ENCODE assay signal across 12 cellular contexts in the genomic region with DNA sequence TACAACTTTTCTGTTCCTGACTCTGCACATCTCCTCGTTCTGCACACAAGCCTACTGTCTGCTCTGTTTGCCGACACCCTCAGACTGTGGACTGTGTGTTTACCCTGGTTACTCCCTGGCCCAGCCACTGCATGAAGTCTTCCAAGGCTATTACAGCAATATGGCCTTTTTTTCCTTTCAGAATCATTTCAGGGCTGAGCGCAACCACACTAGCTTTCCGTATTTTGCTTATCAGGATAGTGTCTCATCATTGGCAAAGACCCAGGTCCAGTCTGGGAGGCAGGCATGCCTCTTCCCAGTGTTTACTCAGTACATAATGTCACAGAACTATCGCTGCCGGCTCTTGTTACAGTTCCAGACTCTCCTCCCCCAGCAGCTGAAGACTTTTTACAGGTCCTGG. TPM values are rescaled to one million over a fixed set of nuclear protein-coding genes. Genes with fewer than 3 reads are reported as not detected.
DNase-seq lines count a peak whose midpoint lies in the region; ATAC-seq, FAIRE-seq and TF ChIP-seq lines count a peak whose summit lies in the region.
"Had no signal": no experiment of that assay in that cellular context is flagged by ENCODE, and none has a peak within 500 bp of the region (broad histone marks: within the 10 kb centered on the region; RNA-seq: fewer than 3 reads in every experiment).

No MANE protein-coding gene starts in this region.

- H3K79me1 ChIP-seq in H1 (ENCODE audit: low read depth, low read length) (no peaks in the 10 kb centered on the region), mesenchymal stem cell (replicated peaks; ENCODE audit: low read length, poor library complexity, severe bottlenecking) (no peaks in the 10 kb centered on the region)

- H4K20me1 ChIP-seq in H1 (replicated peaks in 1 of 2; ENCODE audit: control insufficient read depth in 1 of 2, insufficient read depth in 2 of 2, low read length in 2 of 2) = no peaks in the 10 kb centered on the region

- no peak overlapping the region for H2BK15ac ChIP-seq in H1 (ENCODE audit: low read length)
- no peak overlapping the region for H2BK15ac ChIP-seq in mesenchymal stem cell (ENCODE audit: low read depth, poor library complexity, severe bottlenecking)

- TF ChIP-seq POLR2A in H1 (IDR thresholded peaks at IDR 0.05; ENCODE audit: control extremely low read depth in 1 of 2, low read depth in 2 of 2, low read length in 2 of 2) = no peak
- no peak for TF ChIP-seq POLR2A in tibial nerve (IDR thresholded peaks at IDR 0.05)

- no peak overlapping the region for H3K4ac ChIP-seq in H1 (replicated peaks; ENCODE audit: insufficient read length, low read depth, low read length)
- H3K4ac ChIP-seq in mesenchymal stem cell (ENCODE audit: low read depth in 1 of 2, low read length in 2 of 2) = no peak overlapping the region

- ATAC-seq in HG03025 (IDR thresholded peaks at IDR 0.05; ENCODE audit: low FRiP score, unreplicated experiment) = no peak
- ATAC-seq: effector memory CD8-positive, alpha-beta T cell had no signal

- H3K4me2 ChIP-seq in H1 (ENCODE audit: insufficient read depth in 1 of 2, low read depth in 2 of 2, low read length in 2 of 2) (no peak overlapping the region), mesenchymal stem cell (ENCODE audit: low read length, poor library complexity, severe bottlenecking) (no peak overlapping the region)

- H3K9ac ChIP-seq in H1 (replicated peaks in 1 of 4; ENCODE audit: extremely low read depth in 1 of 4, low read depth in 3 of 4, low read length in 3 of 4) = no peak overlapping the region
- H3K9ac ChIP-seq in mesenchymal stem cell (ENCODE audit: low read length) = peak overlapping the region; percentile 0

- H2AK5ac ChIP-seq in H1 (ENCODE audit: low read depth, low read length) (no peak overlapping the region), mesenchymal stem cell (ENCODE audit: low read length, severe bottlenecking) (no peak overlapping the region)

- no peak overlapping the region for H2BK20ac ChIP-seq in H1 (ENCODE audit: low read length)

- H2AFZ ChIP-seq in H1 (ENCODE audit: low read length) (0 out of 2 replicates have a peak overlapping the region, but pooled peaks have one; percentile 68), mesenchymal stem cell (ENCODE audit: low read depth, low read length) (no peak overlapping the region)

- H2BK12ac ChIP-seq in H1 (ENCODE audit: low read depth, low read length) (0 out of 2 replicates have a peak overlapping the region, but pooled peaks have one; percentile 50), mesenchymal stem cell (ENCODE audit: low read length in 2 of 2) (no peak overlapping the region)

- TF ChIP-seq EP300 in H1 (IDR thresholded peaks at IDR 0.05; ENCODE audit: borderline replicate concordance in 1 of 2, low read depth in 2 of 2, low read length in 2 of 2) = no peak
- TF ChIP-seq EP300 in tibial nerve (IDR thresholded peaks at IDR 0.05) = peak in 1 of 2 donors; percentile 40

- TF ChIP-seq RAD21 in H1 (IDR thresholded peaks at IDR 0.05 in 1 of 2, conservative IDR thresholded peaks at IDR 0.05 in 1 of 2; ENCODE audit: low read depth in 2 of 2, low read length in 2 of 2) = no peak

- H3K18ac ChIP-seq in H1 (ENCODE audit: extremely low read depth, low read length) (no peak overlapping the region), mesenchymal stem cell (ENCODE audit: low read depth in 1 of 2, low read length in 2 of 2) (no peak overlapping the region)

- no peak for FAIRE-seq in H1 (lab: Jason Lieb, UNC)

- no peaks in the 10 kb centered on the region for H3K79me2 ChIP-seq in H1 (ENCODE audit: control insufficient read depth in 1 of 2, insufficient read depth in 2 of 2, low read length in 2 of 2)

- H4K5ac ChIP-seq in H1 (ENCODE audit: insufficient read length, low read depth, low read length) = no peak overlapping the region

- H4K8ac ChIP-seq in H1 (ENCODE audit: extremely low read depth, insufficient read depth, low read length) = 0 out of 2 replicates have a peak overlapping the region, but pooled peaks have one; percentile 53
- H4K8ac ChIP-seq in mesenchymal stem cell (ENCODE audit: low read length) = no peak overlapping the region

- H2BK5ac ChIP-seq in H1 (ENCODE audit: low read depth, low read length) (no peak overlapping the region), mesenchymal stem cell (ENCODE audit: low read depth, low read length, poor library complexity, severe bottlenecking) (no peak overlapping the region)

- CTCF ChIA-PET in H1 (lab: Charles Lee; ENCODE audit: partially characterized antibody) = interaction anchor here (2.0 kb wide), 1 partner anchor 36 kb away, joined by 6 read pairs; no protein-coding TSS in a partner anchor

- H3K27me3 ChIP-seq in H1 (replicated peaks in 1 of 4; ENCODE audit: control insufficient read depth in 3 of 4, extremely low read depth in 1 of 4, insufficient read depth in 3 of 4, low read length in 3 of 4) (no peaks in the 10 kb centered on the region), mesenchymal stem cell (ENCODE audit: control insufficient read depth in 1 of 2, insufficient read depth in 1 of 2, low read length in 2 of 2) (no peaks in the 10 kb centered on the region), tibial nerve (no peaks in the 10 kb centered on the region)

- no peak overlapping the region for H3K23ac ChIP-seq in H1 (ENCODE audit: insufficient read length)
- H3K23ac ChIP-seq in mesenchymal stem cell (ENCODE audit: low read length in 2 of 2) = no peak overlapping the region

- no peak overlapping the region for H3K4me3 ChIP-seq in H1 (ENCODE audit: extremely low read depth in 1 of 4, insufficient read depth in 2 of 4, low read depth in 3 of 4, low read length in 4 of 4)
- H3K4me3 ChIP-seq in mesenchymal stem cell (ENCODE audit: insufficient read depth in 1 of 2, low read depth in 1 of 2, low read length in 2 of 2) = no peak overlapping the region
- H3K4me3 ChIP-seq in tibial nerve = no peak overlapping the region

- POLR2A ChIA-PET in H1 (lab: Charles Lee; ENCODE audit: partially characterized antibody) = no interaction called here

- no peak overlapping the region for H3K14ac ChIP-seq in H1 (ENCODE audit: insufficient read length)
- H3K14ac ChIP-seq in mesenchymal stem cell (ENCODE audit: low read length in 2 of 2) = no peak overlapping the region

- H3K23me2 ChIP-seq in H1 (ENCODE audit: low read depth, low read length) = no peaks in the 10 kb centered on the region

- H3K9me3 ChIP-seq in H1 (ENCODE audit: insufficient read depth in 2 of 2, low read depth in 1 of 2, low read length in 1 of 2) = no peaks in the 10 kb centered on the region
- H3K9me3 ChIP-seq in mesenchymal stem cell (ENCODE audit: control insufficient read depth, low read length) = no peaks in the 10 kb centered on the region
- H3K9me3 ChIP-seq in tibial nerve = no peaks in the 10 kb centered on the region

- DNase-seq in NCI-H2171 treated with DMSO at 0.1 percent for 48 hours (lab: John Stamatoyannopoulos, UW) (peak; percentile 17), NCI-H2171 (lab: John Stamatoyannopoulos, UW) (no peak), H1 (ENCODE audit: low read depth in 1 of 2, low spot score in 2 of 2) (no peak), mesenchymal stem cell (no peak), tibial nerve (ENCODE audit: low spot score in 2 of 2) (peak; percentile 40 to 75), SW 1271 (lab: John Stamatoyannopoulos, UW) (no peak), NCI-H1417 treated with DMSO at 0.1 percent for 48 hours (lab: John Stamatoyannopoulos, UW) (no peak)
- DNase-seq: activated CD4-positive, alpha-beta T cell treated with anti-CD3 and anti-CD28 coated beads, Interleukin-2, amount 50 U/mL, for 1 hour; effector memory CD8-positive, alpha-beta T cell; GDM1; NCI-H1436 treated with DMSO at 0.1 percent for 48 hours had no signal

- TF ChIP-seq CTCF in H1 (IDR thresholded peaks at IDR 0.05; ENCODE audit: control extremely low read depth in 1 of 3, insufficient read depth in 1 of 3, low read depth in 1 of 3, low read length in 3 of 3) (no peak), tibial nerve (IDR thresholded peaks at IDR 0.05) (no peak)

- no peaks in the 10 kb centered on the region; a peak in 1 of 7 replicates for H3K4me1 ChIP-seq in H1 (replicated peaks in 1 of 4; ENCODE audit: control insufficient read depth in 3 of 4, insufficient read depth in 4 of 4, low read length in 3 of 4)
- no peaks in the 10 kb centered on the region for H3K4me1 ChIP-seq in mesenchymal stem cell (ENCODE audit: control insufficient read depth, insufficient read depth, low read depth, low read length)
- H3K4me1 ChIP-seq in tibial nerve = peaks cover 0 to 11% (median 0%) of the 10 kb centered on the region in 4 donors

- H3K36me3 ChIP-seq in H1 (ENCODE audit: control insufficient read depth in 2 of 4, insufficient read depth in 4 of 4, low read length in 3 of 4) (no peaks in the 10 kb centered on the region), mesenchymal stem cell (ENCODE audit: control insufficient read depth in 1 of 2, insufficient read depth in 2 of 2, low read depth in 1 of 2, low read length in 2 of 2) (no peaks in the 10 kb centered on the region), tibial nerve (no peaks in the 10 kb centered on the region)

- WGBS in H1 (ENCODE audit: extremely low coverage in 1 of 2, insufficient coverage in 1 of 2, insufficient read length in 1 of 2, insufficient replicate concordance in 2 of 2, low coverage in 1 of 2, low lambda C conversion rate in 2 of 2, missing lambda C conversion rate in 1 of 2), 2 experiments = 94% methylated on average over 6 of the region's 6 CpGs; no CpG with 5 or more reads in 1 of the 2 experiments
- WGBS in mesenchymal stem cell = 47% methylated on average over 5 of the region's 6 CpGs
- 33 to 41% methylated on average over 6 of the region's 6 CpGs for WGBS in tibial nerve, 2 donors

- H2BK120ac ChIP-seq in H1 (replicated peaks; ENCODE audit: low read depth, low read length) = peak overlapping the region; percentile 50
- no peak overlapping the region for H2BK120ac ChIP-seq in mesenchymal stem cell (ENCODE audit: low read depth, low read length)

- H4K91ac ChIP-seq in H1 (replicated peaks; ENCODE audit: insufficient read length, low read length) (no peak overlapping the region), mesenchymal stem cell (ENCODE audit: low read length) (no peak overlapping the region)

- no peak overlapping the region for H3K56ac ChIP-seq in H1 (replicated peaks; ENCODE audit: insufficient read length, low read depth, low read length)

- no peak overlapping the region for H3K27ac ChIP-seq in H1 (ENCODE audit: low read depth, low read length)
- H3K27ac ChIP-seq in mesenchymal stem cell (ENCODE audit: low read length, poor library complexity, severe bottlenecking) = no peak overlapping the region
- H3K27ac ChIP-seq in tibial nerve = peak overlapping the region in 2 of 4 donors; percentile 8 to 65

RNA-seq across cellular contexts. Expression of a gene that starts 10.1 kb away (rescaled TPM):
- 0.65 and 0.86 TPM in 2 replicates for total RNA-seq in H1 (2021; fragmentation: NEBNext Ultra II Directional; extraction: Animal tissue kit (Norgen Biotek cat#: 25700))
- polyA plus RNA-seq in H1 (2011; rRNA removed) = 0.19 and 0.21 TPM in 2 replicates
- 0.17 TPM for polyA plus RNA-seq in H1 (2011; cell fraction: cytosol; rRNA removed)
- polyA plus RNA-seq in H1 (2011; cell fraction: nucleus; rRNA removed) = 0.29 TPM
- 0.13 to 0.59 TPM (median 0.18 TPM) in 4 replicates for polyA plus RNA-seq in H1 (2012, experiment 1 of 2)
- polyA plus RNA-seq in H1 (2012, experiment 2 of 2) = 0.68 TPM
- 0.34 TPM for polyA plus RNA-seq in H1 (2013, experiment 1 of 2)
- 0.66 TPM for polyA plus RNA-seq in H1 (2013, experiment 2 of 2)
- 0.69 and 1.5 TPM in 2 replicates for polyA minus RNA-seq in H1 (2011; rRNA and poly(A)+ RNA removed)
- polyA minus RNA-seq in H1 (2011; cell fraction: cytosol; rRNA and poly(A)+ RNA removed) = 0.15 TPM
- polyA minus RNA-seq in H1 (2011; cell fraction: nucleus; rRNA and poly(A)+ RNA removed) = 0.40 TPM
- not detected for polyA plus RNA-seq in mesenchymal stem cell (2013, experiment 1 of 2)
- polyA plus RNA-seq in mesenchymal stem cell (2013, experiment 2 of 2) = not detected
- 1 to 10 TPM in 3 of 4 donors, under 1 TPM in 1; 0.98 to 1.9 (median 1.5) TPM for total RNA-seq in tibial nerve

Comparison
In these comparisons a context has a peak if more than half of its experiments do, and no peak if none do; other contexts are left out.
1. DNase-seq: peak in NCI-H2171 treated with DMSO at 0.1 percent for 48 hours (single experiment) and tibial nerve (2 of 2); none in NCI-H2171 (single experiment), H1 (0 of 2), mesenchymal stem cell (single experiment), SW 1271 (0 of 2) and NCI-H1417 treated with DMSO at 0.1 percent for 48 hours (single experiment).